Comparison of ENCODE assay signal across 19 cellular contexts in genomic region chr7:111018447-111018846, GRCh38.
A peak's percentile ranks its signal among the peaks of the same experiment; 100 is the strongest.
DNase-seq lines count a peak whose midpoint lies in the region; ATAC-seq and TF ChIP-seq lines count a peak whose summit lies in the region.
"Had no signal": no experiment of that assay in that cellular context is flagged by ENCODE, and none has a peak within 500 bp of the region (broad histone marks: within the 10 kb centered on the region; RNA-seq: fewer than 3 reads in every experiment).

No MANE protein-coding gene starts in this region.

- peaks cover 2% of the 10 kb centered on the region for H3K9me3 Mint-ChIP-seq in activated CD8-positive, alpha-beta memory T cell treated with anti-CD3 and anti-CD28 coated beads, Interleukin-2, amount 10 ng/mL, durations not matched to agents 7 days and 5 days (ENCODE audit: low read depth)
- H3K9me3 Mint-ChIP-seq in activated CD8-positive, alpha-beta T cell treated with anti-CD3 and anti-CD28 coated beads for 36 hours = peaks cover 6% of the 10 kb centered on the region
- H3K9me3 Mint-ChIP-seq in activated naive CD8-positive, alpha-beta T cell treated with anti-CD3 and anti-CD28 coated beads, Interleukin-2, amount 50 U/mL, for 24 hours = peaks cover 9% of the 10 kb centered on the region

- intact Hi-C loops in activated CD8-positive, alpha-beta T cell treated with anti-CD3 and anti-CD28 coated beads for 36 hours (cut with micrococcal nuclease) = loop anchor here (10.0 kb wide), 1 partner anchor 466 kb away; no protein-coding TSS in a partner anchor

- CTCF ChIA-PET in activated CD8-positive, alpha-beta memory T cell treated with anti-CD3 and anti-CD28 coated beads, Interleukin-2, amount 10 ng/mL, durations not matched to agents 7 days and 5 days (lab: Charles Lee) = no interaction called here
- CTCF ChIA-PET in activated CD8-positive, alpha-beta T cell treated with anti-CD3 and anti-CD28 coated beads for 36 hours (lab: Charles Lee) = interaction anchor here (0.9 to 2.7 kb wide), 2 partner anchors 23 to 80 kb away, joined by 3 to 9 read pairs; no protein-coding TSS in a partner anchor

- peaks cover 74% of the 10 kb centered on the region for H3K4me1 Mint-ChIP-seq in activated CD8-positive, alpha-beta memory T cell treated with anti-CD3 and anti-CD28 coated beads, Interleukin-2, amount 10 ng/mL, durations not matched to agents 7 days and 5 days
- H3K4me1 Mint-ChIP-seq in activated CD8-positive, alpha-beta T cell treated with anti-CD3 and anti-CD28 coated beads for 36 hours (ENCODE audit: low read depth) = peaks cover 76% of the 10 kb centered on the region
- H3K4me1 Mint-ChIP-seq in activated naive CD8-positive, alpha-beta T cell treated with anti-CD3 and anti-CD28 coated beads, Interleukin-2, amount 50 U/mL, for 24 hours = peaks cover 84% of the 10 kb centered on the region

- H3K36me3 Mint-ChIP-seq in activated CD8-positive, alpha-beta memory T cell treated with anti-CD3 and anti-CD28 coated beads, Interleukin-2, amount 10 ng/mL, durations not matched to agents 7 days and 5 days = peaks cover 49% of the 10 kb centered on the region
- H3K36me3 Mint-ChIP-seq in activated CD8-positive, alpha-beta T cell treated with anti-CD3 and anti-CD28 coated beads for 36 hours (ENCODE audit: low read depth) = peaks cover 28% of the 10 kb centered on the region
- H3K36me3 Mint-ChIP-seq in activated naive CD8-positive, alpha-beta T cell treated with anti-CD3 and anti-CD28 coated beads, Interleukin-2, amount 50 U/mL, for 24 hours (ENCODE audit: low read depth) = peaks cover 16% of the 10 kb centered on the region

- no peak for ATAC-seq in activated CD8-positive, alpha-beta memory T cell treated with anti-CD3 and anti-CD28 coated beads, Interleukin-2, amount 10 ng/mL, durations not matched to agents 7 days and 5 days
- ATAC-seq in activated CD8-positive, alpha-beta T cell treated with anti-CD3 and anti-CD28 coated beads for 36 hours = no peak
- no peak for ATAC-seq in activated naive CD8-positive, alpha-beta T cell treated with anti-CD3 and anti-CD28 coated beads, Interleukin-2, amount 50 U/mL, for 24 hours
- ATAC-seq in GM21529 (IDR thresholded peaks at IDR 0.05; ENCODE audit: unreplicated experiment) (no peak), GM21786 (IDR thresholded peaks at IDR 0.05; ENCODE audit: unreplicated experiment) (no peak)

- no peak overlapping the region for H3K4me3 Mint-ChIP-seq in activated CD8-positive, alpha-beta memory T cell treated with anti-CD3 and anti-CD28 coated beads, Interleukin-2, amount 10 ng/mL, durations not matched to agents 7 days and 5 days
- no peak overlapping the region for H3K4me3 Mint-ChIP-seq in activated CD8-positive, alpha-beta T cell treated with anti-CD3 and anti-CD28 coated beads for 36 hours
- H3K4me3 Mint-ChIP-seq in activated naive CD8-positive, alpha-beta T cell treated with anti-CD3 and anti-CD28 coated beads, Interleukin-2, amount 50 U/mL, for 24 hours = no peak overlapping the region
- H3K4me3 Mint-ChIP-seq: GM23338, H9 had no signal

- no peaks in the 10 kb centered on the region for H3K27me3 Mint-ChIP-seq in activated CD8-positive, alpha-beta memory T cell treated with anti-CD3 and anti-CD28 coated beads, Interleukin-2, amount 10 ng/mL, durations not matched to agents 7 days and 5 days
- H3K27me3 Mint-ChIP-seq in activated CD8-positive, alpha-beta T cell treated with anti-CD3 and anti-CD28 coated beads for 36 hours = no peaks in the 10 kb centered on the region
- H3K27me3 Mint-ChIP-seq in activated naive CD8-positive, alpha-beta T cell treated with anti-CD3 and anti-CD28 coated beads, Interleukin-2, amount 50 U/mL, for 24 hours = no peaks in the 10 kb centered on the region

- DNase-seq in activated CD8-positive, alpha-beta memory T cell treated with anti-CD3 and anti-CD28 coated beads, Interleukin-2, amount 10 ng/mL, durations not matched to agents 7 days and 5 days = no peak
- no peak for DNase-seq in activated CD8-positive, alpha-beta memory T cell treated with anti-CD3 and anti-CD28 coated beads, Interleukin-2, amount 50 U/mL, for 48 hours
- no peak for DNase-seq in activated CD8-positive, alpha-beta T cell treated with anti-CD3 and anti-CD28 coated beads for 36 hours
- no peak for DNase-seq in activated naive CD8-positive, alpha-beta T cell treated with anti-CD3 and anti-CD28 coated beads, Interleukin-2, amount 50 U/mL, for 24 hours
- DNase-seq in activated CD4-positive, CD25-positive, alpha-beta regulatory T cell treated with anti-CD3 and anti-CD28 coated beads, Interleukin-2, amount 50 U/mL, for 72 hours = no peak
- DNase-seq: COR-L47; MV-4-11; NCI-H1105; NCI-H1436 treated with DMSO at 0.1 percent for 48 hours; NCI-H187 treated with DMSO at 0.1 percent for 48 hours; NCI-H2171 treated with DMSO at 0.1 percent for 48 hours; NCI-H345; NCI-H526; NCI-H82; NK-92 treated with Interleukin-12 subunit alpha and Interleukin-12 subunit beta, amount 100 ng/mL, for 24 hours had no signal

- peak overlapping the region; percentile 44 for H3K27ac Mint-ChIP-seq in activated CD8-positive, alpha-beta memory T cell treated with anti-CD3 and anti-CD28 coated beads, Interleukin-2, amount 10 ng/mL, durations not matched to agents 7 days and 5 days
- peak overlapping the region; percentile 46 for H3K27ac Mint-ChIP-seq in activated CD8-positive, alpha-beta T cell treated with anti-CD3 and anti-CD28 coated beads for 36 hours
- peak overlapping the region; percentile 57 for H3K27ac Mint-ChIP-seq in activated naive CD8-positive, alpha-beta T cell treated with anti-CD3 and anti-CD28 coated beads, Interleukin-2, amount 50 U/mL, for 24 hours

- no peak for TF ChIP-seq CTCF in activated CD8-positive, alpha-beta T cell treated with anti-CD3 and anti-CD28 coated beads for 36 hours (IDR thresholded peaks at IDR 0.05)

- POLR2A ChIA-PET in activated CD8-positive, alpha-beta T cell treated with anti-CD3 and anti-CD28 coated beads for 36 hours (lab: Charles Lee) = interaction anchor here (2.3 to 3.3 kb wide), 3 partner anchors 10 to 73 kb away, joined by 6 to 15 read pairs (median 13); partner anchors contain the start of gene LRRN3
